ENCODE assay signal across 9 cellular contexts in the genomic region with DNA sequence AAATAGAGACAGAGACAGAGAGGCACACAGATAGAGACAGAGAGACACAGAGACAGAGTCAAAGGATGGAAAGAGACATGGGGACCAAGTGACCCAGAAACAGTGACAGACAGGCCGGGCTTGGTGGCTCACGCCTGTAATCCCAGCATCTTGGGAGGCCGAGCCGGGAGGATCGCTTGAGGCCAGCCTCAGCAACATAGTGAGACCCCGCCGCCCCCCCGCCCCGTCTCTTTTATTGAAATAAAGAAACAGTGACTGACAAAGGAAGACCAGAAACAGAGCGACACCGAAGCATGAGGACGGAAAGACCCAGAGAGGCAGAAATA. TPM values are rescaled to one million over a fixed set of nuclear protein-coding genes. Genes with fewer than 3 reads are reported as not detected.
DNase-seq lines count a peak whose midpoint lies in the region; ATAC-seq and TF ChIP-seq lines count a peak whose summit lies in the region.
"Had no signal": no experiment of that assay in that cellular context is flagged by ENCODE, and none has a peak within 500 bp of the region (broad histone marks: within the 10 kb centered on the region; RNA-seq: fewer than 3 reads in every experiment).

No MANE protein-coding gene starts in this region.

- POLR2A ChIA-PET in HEK293 (lab: Yijun Ruan, JAX): interaction anchor here (0.6 to 2.2 kb wide), 7 partner anchors 20 to 61 kb away, joined by 3 to 15 read pairs (median 4); a partner anchor contains a TSS
- POLR2A ChIA-PET in activated CD8-positive, alpha-beta T cell treated with anti-CD3 and anti-CD28 coated beads, Interleukin-2, amount 10 ng/mL, durations not matched to agents 7 days and 5 days (lab: Charles Lee): no interaction called here

- H3K27ac ChIP-seq in HEK293 (ENCODE audit: extremely low read depth, low read depth, low read length): peak overlapping the region; percentile 64
- H3K27ac ChIP-seq in right atrium auricular region: peak overlapping the region; percentile 82 to 96
- H3K27ac ChIP-seq in skeletal muscle tissue (ENCODE audit: low read depth, low read length): peak overlapping the region; percentile 46

- H3K27me3 ChIP-seq in right atrium auricular region (no peaks in the 10 kb centered on the region), skeletal muscle tissue (ENCODE audit: control insufficient read depth in 3 of 3, insufficient read depth in 3 of 3, low read length in 3 of 3) (no peaks in the 10 kb centered on the region)

- peak overlapping the region; percentile 79 for H3K4me3 Mint-ChIP-seq in activated CD8-positive, alpha-beta T cell treated with anti-CD3 and anti-CD28 coated beads, Interleukin-2, amount 10 ng/mL, durations not matched to agents 7 days and 5 days

- H3K9ac ChIP-seq in skeletal muscle tissue (ENCODE audit: low read depth in 1 of 3, low read length in 3 of 3): peak overlapping the region in 2 of 3 donors; percentile 57 to 81

- H3K4me1 Mint-ChIP-seq in activated CD8-positive, alpha-beta T cell treated with anti-CD3 and anti-CD28 coated beads, Interleukin-2, amount 10 ng/mL, durations not matched to agents 7 days and 5 days (ENCODE audit: low read depth): peaks cover 37% of the 10 kb centered on the region

- H3K27me3 Mint-ChIP-seq in activated CD8-positive, alpha-beta T cell treated with anti-CD3 and anti-CD28 coated beads, Interleukin-2, amount 10 ng/mL, durations not matched to agents 7 days and 5 days (ENCODE audit: low read depth): peaks cover 43% of the 10 kb centered on the region

- no peak for DNase-seq in activated CD8-positive, alpha-beta T cell treated with anti-CD3 and anti-CD28 coated beads, Interleukin-2, amount 10 ng/mL, durations not matched to agents 7 days and 5 days
- DNase-seq in right atrium auricular region (ENCODE audit: low spot score) (no peak), Ammon's horn (ENCODE audit: low spot score) (no peak), mesenteric fat pad (ENCODE audit: low spot score) (no peak), SW480 (ENCODE audit: low spot score) (no peak)

- H3K36me3 ChIP-seq in HEK293 (ENCODE audit: control insufficient read depth in 2 of 2, insufficient read depth in 1 of 2, low read length in 2 of 2): no peaks in the 10 kb centered on the region
- no peaks in the 10 kb centered on the region for H3K36me3 ChIP-seq in right atrium auricular region
- no peaks in the 10 kb centered on the region for H3K36me3 ChIP-seq in skeletal muscle tissue (ENCODE audit: control insufficient read depth in 3 of 3, insufficient read depth in 3 of 3, low read length in 3 of 3)

- CTCF ChIA-PET in HEK293 (lab: Yijun Ruan, JAX): interaction anchor here (1.0 to 1.4 kb wide), 4 partner anchors 46 to 61 kb away, joined by 4 to 7 read pairs (median 4); no protein-coding TSS in a partner anchor
- CTCF ChIA-PET in activated CD8-positive, alpha-beta T cell treated with anti-CD3 and anti-CD28 coated beads, Interleukin-2, amount 10 ng/mL, durations not matched to agents 7 days and 5 days (lab: Charles Lee): interaction anchor here (0.8 to 1.4 kb wide), 10 partner anchors 15 to 190 kb away, joined by 3 to 18 read pairs (median 4); no protein-coding TSS in a partner anchor

- peak overlapping the region; percentile 48 for H3K27ac Mint-ChIP-seq in activated CD8-positive, alpha-beta T cell treated with anti-CD3 and anti-CD28 coated beads, Interleukin-2, amount 10 ng/mL, durations not matched to agents 7 days and 5 days

- peaks cover 25% of the 10 kb centered on the region for H3K4me1 ChIP-seq in HEK293 (ENCODE audit: control insufficient read depth, insufficient read depth, low read length)
- H3K4me1 ChIP-seq in right atrium auricular region: peaks cover 0 to 43% of the 10 kb centered on the region in 2 donors
- H3K4me1 ChIP-seq in skeletal muscle tissue (ENCODE audit: control insufficient read depth in 3 of 3, insufficient read depth in 3 of 3, low read length in 3 of 3): peaks cover 22 to 34% (median 30%) of the 10 kb centered on the region in 3 donors

- H3K36me3 Mint-ChIP-seq in activated CD8-positive, alpha-beta T cell treated with anti-CD3 and anti-CD28 coated beads, Interleukin-2, amount 10 ng/mL, durations not matched to agents 7 days and 5 days (ENCODE audit: low read depth): no peaks in the 10 kb centered on the region

- H3K9me3 Mint-ChIP-seq in activated CD8-positive, alpha-beta T cell treated with anti-CD3 and anti-CD28 coated beads, Interleukin-2, amount 10 ng/mL, durations not matched to agents 7 days and 5 days (ENCODE audit: insufficient read depth): no peaks in the 10 kb centered on the region

- TF ChIP-seq CTCF in HEK293 (tag by site-specific recombination; IDR thresholded peaks at IDR 0.05) (no peak), right atrium auricular region (IDR thresholded peaks at IDR 0.05) (no peak)

- no peaks in the 10 kb centered on the region for H3K9me3 ChIP-seq in HEK293 (ENCODE audit: control insufficient read depth, insufficient read depth, low read depth, low read length)
- H3K9me3 ChIP-seq in right atrium auricular region: no peaks in the 10 kb centered on the region
- no peaks in the 10 kb centered on the region for H3K9me3 ChIP-seq in skeletal muscle tissue (ENCODE audit: control insufficient read depth in 3 of 3, low read length in 3 of 3)

- ATAC-seq in activated CD8-positive, alpha-beta T cell treated with anti-CD3 and anti-CD28 coated beads, Interleukin-2, amount 10 ng/mL, durations not matched to agents 7 days and 5 days: peak; percentile 3
- ATAC-seq in HG02763 (IDR thresholded peaks at IDR 0.05; ENCODE audit: unreplicated experiment): no peak

- H3K4me3 ChIP-seq in HEK293 (ENCODE audit: low read depth, low read length) (peak overlapping the region; percentile 65), right atrium auricular region (peak overlapping the region; percentile 34 to 100), skeletal muscle tissue (ENCODE audit: low read length in 3 of 3) (peak overlapping the region; percentile 71 to 90 (median 73))

TF ChIP-seq in HEK293, 187 proteins besides CTCF, POLR2A, EP300 and RAD21:
- TF ChIP-seq ZNF169 (tag by site-specific recombination; IDR thresholded peaks at IDR 0.05) (0 out of 2 replicates have a peak, but pooled peaks have one; percentile 4), ZNF777 (tag by site-specific recombination; IDR thresholded peaks at IDR 0.05; ENCODE audit: borderline replicate concordance) (0 out of 2 replicates have a peak, but pooled peaks have one; percentile 10), ZNF335 (tag by site-specific recombination; conservative IDR thresholded peaks at IDR 0.05) (peak; percentile 81), ZNF843 (tag by site-specific recombination; IDR thresholded peaks at IDR 0.05) (0 out of 2 replicates have a peak, but pooled peaks have one; percentile 0), ZNF121 (tag by site-specific recombination; IDR thresholded peaks at IDR 0.05) (peak; percentile 82; the same call in 1 of the 2 replicates), SETDB1 (IDR thresholded peaks at IDR 0.05; ENCODE audit: insufficient read length, low read length) (no peak), ZNF548 (tag by site-specific recombination; IDR thresholded peaks at IDR 0.05) (0 out of 2 replicates have a peak, but pooled peaks have one; percentile 0), MYNN (tag by site-specific recombination; IDR thresholded peaks at IDR 0.05; ENCODE audit: borderline replicate concordance) (no peak), ZNF768 (tag by site-specific recombination; IDR thresholded peaks at IDR 0.05) (peak; percentile 1; the same call in 1 of the 2 replicates)
- TF ChIP-seq, protein P1, sequence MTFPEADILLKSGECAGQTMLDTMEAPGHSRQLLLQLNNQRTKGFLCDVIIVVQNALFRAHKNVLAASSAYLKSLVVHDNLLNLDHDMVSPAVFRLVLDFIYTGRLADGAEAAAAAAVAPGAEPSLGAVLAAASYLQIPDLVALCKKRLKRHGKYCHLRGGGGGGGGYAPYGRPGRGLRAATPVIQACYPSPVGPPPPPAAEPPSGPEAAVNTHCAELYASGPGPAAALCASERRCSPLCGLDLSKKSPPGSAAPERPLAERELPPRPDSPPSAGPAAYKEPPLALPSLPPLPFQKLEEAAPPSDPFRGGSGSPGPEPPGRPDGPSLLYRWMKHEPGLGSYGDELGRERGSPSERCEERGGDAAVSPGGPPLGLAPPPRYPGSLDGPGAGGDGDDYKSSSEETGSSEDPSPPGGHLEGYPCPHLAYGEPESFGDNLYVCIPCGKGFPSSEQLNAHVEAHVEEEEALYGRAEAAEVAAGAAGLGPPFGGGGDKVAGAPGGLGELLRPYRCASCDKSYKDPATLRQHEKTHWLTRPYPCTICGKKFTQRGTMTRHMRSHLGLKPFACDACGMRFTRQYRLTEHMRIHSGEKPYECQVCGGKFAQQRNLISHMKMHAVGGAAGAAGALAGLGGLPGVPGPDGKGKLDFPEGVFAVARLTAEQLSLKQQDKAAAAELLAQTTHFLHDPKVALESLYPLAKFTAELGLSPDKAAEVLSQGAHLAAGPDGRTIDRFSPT (tag by site-specific recombination; IDR thresholded peaks at IDR 0.05): no peak
- TF ChIP-seq, protein P2, sequence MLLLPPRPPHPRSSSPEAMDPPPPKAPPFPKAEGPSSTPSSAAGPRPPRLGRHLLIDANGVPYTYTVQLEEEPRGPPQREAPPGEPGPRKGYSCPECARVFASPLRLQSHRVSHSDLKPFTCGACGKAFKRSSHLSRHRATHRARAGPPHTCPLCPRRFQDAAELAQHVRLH (tag by site-specific recombination; IDR thresholded peaks at IDR 0.05): 0 out of 2 replicates have a peak, but pooled peaks have one; percentile 4

RNA-seq across cellular contexts. Expression of a gene that starts 0.8 kb away (rescaled TPM):
- total RNA-seq in activated CD8-positive, alpha-beta T cell treated with anti-CD3 and anti-CD28 coated beads, Interleukin-2, amount 10 ng/mL, durations not matched to agents 7 days and 5 days: under 1 TPM; 0.26 to 0.31 TPM
- 10 to 100 TPM; 65.1 to 95.7 TPM for total RNA-seq in right atrium auricular region
- total RNA-seq in skeletal muscle tissue: 31.8 TPM
- total RNA-seq in mesenteric fat pad: 103 TPM

RNA-seq across cellular contexts. Expression of a gene that starts 36.3 kb away (rescaled TPM):
- not detected for total RNA-seq in activated CD8-positive, alpha-beta T cell treated with anti-CD3 and anti-CD28 coated beads, Interleukin-2, amount 10 ng/mL, durations not matched to agents 7 days and 5 days
- total RNA-seq in right atrium auricular region (100 to 1,000 TPM in 1 of 2 donors, 10 to 100 TPM in 1; 82.1 to 102 TPM), skeletal muscle tissue (89.8 TPM), mesenteric fat pad (42.3 TPM)
- total RNA-seq: T-helper 1 cell treated with Interleukin-12 subunit alpha and Interleukin-12 subunit beta and Interleukin-4 antibody, amounts not matched to agents 30 ng/mL and 1 ng/mL, for 36 hours had no signal

RNA-seq across cellular contexts. Expression of a gene that starts 45.8 kb away (rescaled TPM):
- total RNA-seq in activated CD8-positive, alpha-beta T cell treated with anti-CD3 and anti-CD28 coated beads, Interleukin-2, amount 10 ng/mL, durations not matched to agents 7 days and 5 days: 10 to 100 TPM; 84.5 to 88.4 TPM
- total RNA-seq in right atrium auricular region (10 to 100 TPM; 33.7 to 39.0 TPM), skeletal muscle tissue (22.4 TPM), mesenteric fat pad (60.5 TPM)

Comparison
In these comparisons a context has a peak if more than half of its experiments do, and no peak if none do; other contexts are left out.
1. RNA of a gene that starts 0.8 kb away (total RNA-seq): 103 TPM in mesenteric fat pad (single experiment), 65.1 to 95.7 TPM in right atrium auricular region and 31.8 TPM in skeletal muscle tissue (single experiment); 0.26 to 0.31 TPM in activated CD8-positive, alpha-beta T cell treated with anti-CD3 and anti-CD28 coated beads, Interleukin-2, amount 10 ng/mL, durations not matched to agents 7 days and 5 days; every median in the first group is over 10 times any median in the second.
2. RNA of a gene that starts 36.3 kb away (total RNA-seq): 82.1 to 102 TPM in right atrium auricular region, 89.8 TPM in skeletal muscle tissue (single experiment) and 42.3 TPM in mesenteric fat pad (single experiment); not detected in activated CD8-positive, alpha-beta T cell treated with anti-CD3 and anti-CD28 coated beads, Interleukin-2, amount 10 ng/mL, durations not matched to agents 7 days and 5 days; every median in the first group is over 10 times any median in the second.
3. Peak in every context shown above with its lines, with median percentiles within 50 percentile points of each other: H3K27ac ChIP-seq and H3K4me3 ChIP-seq.